ENCODE assay signal across 1 cellular context in genomic region chr6:131950767-131951575, GRCh38.
A peak's percentile ranks its signal among the peaks of the same experiment; 100 is the strongest.
TF ChIP-seq lines count a peak whose summit lies in the region.

A gene with protein sequence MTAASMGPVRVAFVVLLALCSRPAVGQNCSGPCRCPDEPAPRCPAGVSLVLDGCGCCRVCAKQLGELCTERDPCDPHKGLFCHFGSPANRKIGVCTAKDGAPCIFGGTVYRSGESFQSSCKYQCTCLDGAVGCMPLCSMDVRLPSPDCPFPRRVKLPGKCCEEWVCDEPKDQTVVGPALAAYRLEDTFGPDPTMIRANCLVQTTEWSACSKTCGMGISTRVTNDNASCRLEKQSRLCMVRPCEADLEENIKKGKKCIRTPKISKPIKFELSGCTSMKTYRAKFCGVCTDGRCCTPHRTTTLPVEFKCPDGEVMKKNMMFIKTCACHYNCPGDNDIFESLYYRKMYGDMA (minus strand): TSS chr6:131951372. CDS start chr6:131951172, 200 bp downstream.

TF ChIP-seq in IMR-90, 13 proteins besides CTCF, POLR2A, EP300 and RAD21 (continued from another document):
- TF ChIP-seq CEBPB (IDR thresholded peaks at IDR 0.05; ENCODE audit: low read depth, low read length) (no peak), CHD1 (IDR thresholded peaks at IDR 0.05; ENCODE audit: low read depth, low read length) (peak; percentile 90; the same call in 1 of the 2 replicates)
